1 cellular context compared by ENCODE assay signal in the genomic region with DNA sequence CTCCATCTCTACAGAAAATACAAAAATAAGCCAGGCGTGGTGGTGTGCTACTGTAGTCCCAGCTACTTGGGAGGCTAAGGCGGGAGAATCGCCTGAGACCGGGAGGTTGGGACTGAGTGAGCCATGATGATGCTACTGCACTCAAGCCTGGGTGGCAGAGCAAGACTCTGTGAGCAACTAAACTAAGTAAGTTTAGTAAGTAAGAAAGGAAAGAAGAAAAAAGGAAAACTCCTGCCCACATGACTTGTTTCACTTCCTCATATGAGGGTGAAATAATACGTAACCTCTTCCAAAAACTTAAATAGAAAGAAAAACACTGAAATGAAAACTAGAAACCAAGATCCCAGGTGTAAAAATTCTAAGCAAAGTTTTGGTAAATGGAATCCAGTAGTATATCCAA.
TF ChIP-seq lines count a peak whose summit lies in the region.

No MANE protein-coding gene starts in this region.

TF ChIP-seq in WTC11, 78 proteins besides CTCF, POLR2A, EP300 and RAD21 (continued from another document):
- TF ChIP-seq, protein P1, sequence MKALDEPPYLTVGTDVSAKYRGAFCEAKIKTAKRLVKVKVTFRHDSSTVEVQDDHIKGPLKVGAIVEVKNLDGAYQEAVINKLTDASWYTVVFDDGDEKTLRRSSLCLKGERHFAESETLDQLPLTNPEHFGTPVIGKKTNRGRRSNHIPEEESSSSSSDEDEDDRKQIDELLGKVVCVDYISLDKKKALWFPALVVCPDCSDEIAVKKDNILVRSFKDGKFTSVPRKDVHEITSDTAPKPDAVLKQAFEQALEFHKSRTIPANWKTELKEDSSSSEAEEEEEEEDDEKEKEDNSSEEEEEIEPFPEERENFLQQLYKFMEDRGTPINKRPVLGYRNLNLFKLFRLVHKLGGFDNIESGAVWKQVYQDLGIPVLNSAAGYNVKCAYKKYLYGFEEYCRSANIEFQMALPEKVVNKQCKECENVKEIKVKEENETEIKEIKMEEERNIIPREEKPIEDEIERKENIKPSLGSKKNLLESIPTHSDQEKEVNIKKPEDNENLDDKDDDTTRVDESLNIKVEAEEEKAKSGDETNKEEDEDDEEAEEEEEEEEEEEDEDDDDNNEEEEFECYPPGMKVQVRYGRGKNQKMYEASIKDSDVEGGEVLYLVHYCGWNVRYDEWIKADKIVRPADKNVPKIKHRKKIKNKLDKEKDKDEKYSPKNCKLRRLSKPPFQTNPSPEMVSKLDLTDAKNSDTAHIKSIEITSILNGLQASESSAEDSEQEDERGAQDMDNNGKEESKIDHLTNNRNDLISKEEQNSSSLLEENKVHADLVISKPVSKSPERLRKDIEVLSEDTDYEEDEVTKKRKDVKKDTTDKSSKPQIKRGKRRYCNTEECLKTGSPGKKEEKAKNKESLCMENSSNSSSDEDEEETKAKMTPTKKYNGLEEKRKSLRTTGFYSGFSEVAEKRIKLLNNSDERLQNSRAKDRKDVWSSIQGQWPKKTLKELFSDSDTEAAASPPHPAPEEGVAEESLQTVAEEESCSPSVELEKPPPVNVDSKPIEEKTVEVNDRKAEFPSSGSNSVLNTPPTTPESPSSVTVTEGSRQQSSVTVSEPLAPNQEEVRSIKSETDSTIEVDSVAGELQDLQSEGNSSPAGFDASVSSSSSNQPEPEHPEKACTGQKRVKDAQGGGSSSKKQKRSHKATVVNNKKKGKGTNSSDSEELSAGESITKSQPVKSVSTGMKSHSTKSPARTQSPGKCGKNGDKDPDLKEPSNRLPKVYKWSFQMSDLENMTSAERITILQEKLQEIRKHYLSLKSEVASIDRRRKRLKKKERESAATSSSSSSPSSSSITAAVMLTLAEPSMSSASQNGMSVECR (CRISPR knock-in tag; IDR thresholded peaks at IDR 0.05; ENCODE audit: borderline replicate concordance) = no peak
